8 cellular contexts compared by ENCODE assay signal in the genomic region with DNA sequence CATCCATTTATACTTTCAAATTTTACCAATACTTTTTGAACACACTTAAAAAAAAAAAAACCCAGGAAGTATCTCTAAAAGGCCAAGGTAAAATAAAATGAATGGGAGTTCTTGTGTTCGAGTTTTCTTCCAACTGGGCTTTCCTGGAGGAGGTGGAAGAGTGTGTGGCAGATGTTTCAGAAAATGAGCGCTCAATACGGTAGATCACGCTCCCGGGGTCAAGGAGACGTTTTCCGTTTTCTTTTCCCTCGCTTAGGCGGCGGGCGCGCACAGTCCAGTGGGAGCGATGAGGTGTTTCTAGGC. TPM values are rescaled to one million over a fixed set of nuclear protein-coding genes. Genes with fewer than 3 reads are reported as not detected.
DNase-seq lines count a peak whose midpoint lies in the region; ATAC-seq, FAIRE-seq and TF ChIP-seq lines count a peak whose summit lies in the region.

No MANE protein-coding gene starts in this region.

- DNase-seq in activated naive CD4-positive, alpha-beta T cell treated with anti-CD3 and anti-CD28 coated beads, Interleukin-2, amount 10 ng/mL, durations not matched to agents 7 days and 5 days: no peak
- DNase-seq in activated naive CD4-positive, alpha-beta T cell treated with anti-CD3 and anti-CD28 coated beads, Interleukin-2, amount 50 U/mL, for 16 hours: no peak
- no peak for DNase-seq in astrocyte (ENCODE audit: low read depth)
- no peak for DNase-seq in memory B cell (ENCODE audit: low spot score in 2 of 2)
- DNase-seq in transverse colon: no peak
- DNase-seq in stimulated activated CD4-positive, alpha-beta T cell treated with anti-CD3 and anti-CD28 coated beads, Interleukin-2, amount 100 ng/mL, for 24 hours: no peak

- ATAC-seq in memory B cell (ENCODE audit: low read depth): no peak
- ATAC-seq in HG02852 (IDR thresholded peaks at IDR 0.05; ENCODE audit: unreplicated experiment): no peak
- ATAC-seq in HG03520 (IDR thresholded peaks at IDR 0.05; ENCODE audit: unreplicated experiment): no peak

- in situ Hi-C loops in transverse colon (cut with MboI; ENCODE audit: low pct_ligation_motif_present in 1 of 4, low pct_unique_long_range_greater_than_20kb in 1 of 4, low sequenced_read_pairs in 3 of 4): loop anchor here in 1 of 4 donors (10.0 kb wide), 1 partner anchor 77 kb away; no protein-coding TSS in a partner anchor

- H3K4me3 ChIP-seq in astrocyte (ENCODE audit: insufficient read depth, low read depth, low read length): peak overlapping the region; percentile 41
- H3K4me3 ChIP-seq in transverse colon: peak overlapping the region in 3 of 4 donors; percentile 16 to 98 (median 79)

- H3K27ac ChIP-seq in astrocyte (ENCODE audit: low read depth, low read length) (peak overlapping the region; percentile 69), transverse colon (peak overlapping the region; percentile 64 to 98 (median 95))

- no peaks in the 10 kb centered on the region for H3K27me3 Mint-ChIP-seq in activated naive CD4-positive, alpha-beta T cell treated with anti-CD3 and anti-CD28 coated beads, Interleukin-2, amount 10 ng/mL, durations not matched to agents 7 days and 5 days
- H3K27me3 Mint-ChIP-seq in astrocyte (ENCODE audit: low read depth, unreplicated experiment): no peaks in the 10 kb centered on the region
- H3K27me3 Mint-ChIP-seq in memory B cell: no peaks in the 10 kb centered on the region

- no peaks in the 10 kb centered on the region for H3K9me3 Mint-ChIP-seq in activated naive CD4-positive, alpha-beta T cell treated with anti-CD3 and anti-CD28 coated beads, Interleukin-2, amount 10 ng/mL, durations not matched to agents 7 days and 5 days
- H3K9me3 Mint-ChIP-seq in astrocyte (ENCODE audit: unreplicated experiment) (no peaks in the 10 kb centered on the region), memory B cell (no peaks in the 10 kb centered on the region)

- peaks cover 13% of the 10 kb centered on the region for H4K20me1 ChIP-seq in astrocyte (ENCODE audit: insufficient read depth, low read length)

- peak overlapping the region; percentile 81 for H3K4me2 ChIP-seq in astrocyte (ENCODE audit: low read length)

- H3K4me1 Mint-ChIP-seq in activated naive CD4-positive, alpha-beta T cell treated with anti-CD3 and anti-CD28 coated beads, Interleukin-2, amount 10 ng/mL, durations not matched to agents 7 days and 5 days: peaks cover 28% of the 10 kb centered on the region
- peaks cover 5% of the 10 kb centered on the region for H3K4me1 Mint-ChIP-seq in astrocyte (ENCODE audit: low read depth, unreplicated experiment)
- peaks cover 20% of the 10 kb centered on the region for H3K4me1 Mint-ChIP-seq in memory B cell

- CTCF ChIA-PET in activated naive CD4-positive, alpha-beta T cell treated with anti-CD3 and anti-CD28 coated beads, Interleukin-2, amount 10 ng/mL, durations not matched to agents 7 days and 5 days (lab: Charles Lee): no interaction called here

- H3K27me3 ChIP-seq in astrocyte (ENCODE audit: insufficient read depth, low read length) (no peaks in the 10 kb centered on the region), transverse colon (no peaks in the 10 kb centered on the region)

- no peaks in the 10 kb centered on the region for H3K36me3 ChIP-seq in astrocyte (ENCODE audit: insufficient read depth, low read length)
- H3K36me3 ChIP-seq in transverse colon: peaks cover 0 to 3% (median 0%) of the 10 kb centered on the region in 4 donors

- H3K4me3 Mint-ChIP-seq in activated naive CD4-positive, alpha-beta T cell treated with anti-CD3 and anti-CD28 coated beads, Interleukin-2, amount 10 ng/mL, durations not matched to agents 7 days and 5 days: peak overlapping the region; percentile 97
- H3K4me3 Mint-ChIP-seq in astrocyte (ENCODE audit: unreplicated experiment): peak overlapping the region; percentile 72
- peak overlapping the region; percentile 98 for H3K4me3 Mint-ChIP-seq in memory B cell

- no peak for TF ChIP-seq EP300 in transverse colon (IDR thresholded peaks at IDR 0.05; ENCODE audit: low read depth)

- H2AFZ ChIP-seq in astrocyte (ENCODE audit: low read depth, low read length): peak overlapping the region; percentile 82

- TF ChIP-seq POLR2A in transverse colon (IDR thresholded peaks at IDR 0.05): no peak

- WGBS in transverse colon (ENCODE audit: low coverage in 1 of 2), 2 donors: 0 to 1% methylated on average over 13 of the region's 13 CpGs

- peak overlapping the region; percentile 75 for H3K9ac ChIP-seq in astrocyte (ENCODE audit: low read length)

- TF ChIP-seq CTCF in astrocyte (IDR thresholded peaks at IDR 0.05; ENCODE audit: insufficient read depth, low read depth, low read length): no peak
- no peak for TF ChIP-seq CTCF in transverse colon (IDR thresholded peaks at IDR 0.05)

- intact Hi-C loops in transverse colon (cut with DNase I; ENCODE audit: low total_unique reads): no loop called here

- H3K4me1 ChIP-seq in astrocyte (ENCODE audit: insufficient read depth, low read length) (peaks cover 17% of the 10 kb centered on the region), transverse colon (peaks cover 4 to 31% (median 20%) of the 10 kb centered on the region in 4 donors)

- peaks cover 30% of the 10 kb centered on the region for H3K79me2 ChIP-seq in astrocyte (ENCODE audit: insufficient read depth, low read length)

- no peak for FAIRE-seq in astrocyte (lab: Jason Lieb, UNC)

- H3K36me3 Mint-ChIP-seq in activated naive CD4-positive, alpha-beta T cell treated with anti-CD3 and anti-CD28 coated beads, Interleukin-2, amount 10 ng/mL, durations not matched to agents 7 days and 5 days: peaks cover 5% of the 10 kb centered on the region
- H3K36me3 Mint-ChIP-seq in astrocyte (ENCODE audit: low read depth, unreplicated experiment) (no peaks in the 10 kb centered on the region), memory B cell (no peaks in the 10 kb centered on the region)

- H3K9me3 ChIP-seq in astrocyte (ENCODE audit: insufficient read depth, low read depth, low read length) (no peaks in the 10 kb centered on the region), transverse colon (no peaks in the 10 kb centered on the region)

- H3K27ac Mint-ChIP-seq in activated naive CD4-positive, alpha-beta T cell treated with anti-CD3 and anti-CD28 coated beads, Interleukin-2, amount 10 ng/mL, durations not matched to agents 7 days and 5 days: no peak overlapping the region
- H3K27ac Mint-ChIP-seq in astrocyte (ENCODE audit: unreplicated experiment) (peak overlapping the region; percentile 97), memory B cell (peak overlapping the region; percentile 97)

RNA-seq across cellular contexts. Expression of gene UBE4B, which starts 0.5 kb away (rescaled TPM):
- total RNA-seq in astrocyte (37.4 and 41.5 TPM in 2 replicates), transverse colon (100 to 1,000 TPM in 1 of 4 donors, 10 to 100 TPM in 3; 35.1 to 145 (median 78.7) TPM)

RNA-seq across cellular contexts. Expression of gene RBP7, which starts 35.2 kb away (rescaled TPM):
- 1.0 TPM in 1 of 2 replicates, not detected in the other for total RNA-seq in astrocyte
- total RNA-seq in transverse colon: 1 to 10 TPM in 2 of 4 donors, not detected in 2; 2.3 to 3.3 TPM
